Comparison of ENCODE assay signal across 28 cellular contexts in the genomic region with DNA sequence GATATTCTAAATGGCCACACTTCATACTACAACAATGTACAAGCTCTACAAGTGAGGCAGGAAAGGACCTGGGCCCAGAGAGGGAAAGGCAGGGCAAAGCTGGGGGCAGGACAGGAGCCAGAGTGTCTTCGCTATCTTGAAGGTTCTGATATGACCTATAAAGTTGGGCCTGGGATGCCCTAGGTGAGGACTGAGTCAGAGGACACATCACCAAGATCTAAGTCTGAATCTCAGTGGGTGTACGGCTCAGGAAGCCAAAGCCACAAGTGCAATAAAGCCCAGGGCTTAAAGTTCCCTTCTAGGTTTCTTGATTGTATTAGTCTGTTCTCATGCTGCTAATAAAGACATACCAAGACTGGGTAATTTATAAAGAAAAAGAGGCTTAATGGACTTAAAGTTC.
"Had no signal": no experiment of that assay in that cellular context is flagged by ENCODE, and none has a peak within 500 bp of the region (broad histone marks: within the 10 kb centered on the region; RNA-seq: fewer than 3 reads in every experiment).

No MANE protein-coding gene starts in this region.

- H3K9me3 ChIP-seq: heart left ventricle, ovary, suprapubic skin, tibial artery had no signal

- H3K27me3 Mint-ChIP-seq: dendritic cell treated with granulocyte-macrophage colony-stimulating factor and Interleukin-4, amounts not matched to agents 40 ng/mL and 50 ng/mL, for 4 days; memory B cell; progenitor cell of endocrine pancreas; stimulated activated memory B cell treated with anti-CD40 and anti-IgM and Interleukin-4, amounts not matched to agents 10 μg/mL and 1 μg/mL and 100 μg/mL, for 72 hours had no signal

- H3K36me3 Mint-ChIP-seq: activated naive CD4-positive, alpha-beta T cell treated with anti-CD3 and anti-CD28 coated beads, Interleukin-2, amount 50 U/mL, for 24 hours; immature natural killer cell; memory B cell; naive thymus-derived CD4-positive, alpha-beta T cell; stimulated activated memory B cell treated with anti-CD40 and anti-IgM and Interleukin-4, amounts not matched to agents 10 μg/mL and 1 μg/mL and 100 μg/mL, for 72 hours; WTC11 had no signal

- H3K4me3 Mint-ChIP-seq: activated naive CD4-positive, alpha-beta T cell treated with anti-CD3 and anti-CD28 coated beads, Interleukin-2, amount 50 U/mL, for 24 hours; central memory CD8-positive, alpha-beta T cell; dendritic cell treated with granulocyte-macrophage colony-stimulating factor and Interleukin-4, amounts not matched to agents 40 ng/mL and 50 ng/mL, for 4 days; endodermal cell; immature natural killer cell; memory B cell; naive thymus-derived CD4-positive, alpha-beta T cell; stimulated activated memory B cell treated with anti-CD40 and anti-IgM and Interleukin-4, amounts not matched to agents 10 μg/mL and 1 μg/mL and 100 μg/mL, for 72 hours; T-helper 17 cell; WTC11 had no signal

- H3K27me3 ChIP-seq: heart left ventricle, ovary, suprapubic skin, tibial artery had no signal

- H3K4me3 ChIP-seq: heart left ventricle, ovary, skin epidermis, suprapubic skin, tibial artery had no signal

- H3K36me3 ChIP-seq: heart left ventricle, ovary, suprapubic skin, tibial artery had no signal

- H3K27ac Mint-ChIP-seq: activated naive CD4-positive, alpha-beta T cell treated with anti-CD3 and anti-CD28 coated beads, Interleukin-2, amount 50 U/mL, for 24 hours; dendritic cell treated with granulocyte-macrophage colony-stimulating factor and Interleukin-4, amounts not matched to agents 40 ng/mL and 50 ng/mL, for 4 days; endodermal cell; immature natural killer cell; memory B cell; naive thymus-derived CD4-positive, alpha-beta T cell; progenitor cell of endocrine pancreas; stimulated activated memory B cell treated with anti-CD40 and anti-IgM and Interleukin-4, amounts not matched to agents 10 μg/mL and 1 μg/mL and 100 μg/mL, for 72 hours; T-helper 17 cell; WTC11 had no signal

- DNase-seq: activated CD4-positive, alpha-beta T cell treated with anti-CD3 and anti-CD28 coated beads for 1 hour; activated CD4-positive, alpha-beta T cell treated with anti-CD3 and anti-CD28 coated beads, Interleukin-2, amount 50 U/mL, for 1 hour; activated CD8-positive, alpha-beta memory T cell treated with anti-CD3 and anti-CD28 coated beads for 24 hours; anterior cingulate cortex; endodermal cell; foreskin fibroblast; heart left ventricle; hypothalamus; immature natural killer cell; midbrain; naive thymus-derived CD4-positive, alpha-beta T cell; ovary; stimulated activated CD4-positive, alpha-beta T cell treated with anti-CD3 and anti-CD28 coated beads, Interleukin-12 subunit alpha, Interleukin-12 subunit beta, amount 100 ng/mL, for 4 hours; stimulated activated CD4-positive, alpha-beta T cell treated with anti-CD3 and anti-CD28 coated beads, Interleukin-4, amount 100 ng/mL, for 24 hours; T-helper 17 cell; T1000; tibial artery had no signal

- H3K4me1 Mint-ChIP-seq: activated naive CD4-positive, alpha-beta T cell treated with anti-CD3 and anti-CD28 coated beads, Interleukin-2, amount 50 U/mL, for 24 hours; central memory CD8-positive, alpha-beta T cell; endodermal cell; immature natural killer cell; stimulated activated memory B cell treated with anti-CD40 and anti-IgM and Interleukin-4, amounts not matched to agents 10 μg/mL and 1 μg/mL and 100 μg/mL, for 72 hours had no signal

- H3K27ac ChIP-seq: heart left ventricle, ovary, skin epidermis, suprapubic skin, tibial artery had no signal

- ATAC-seq: esophagus mucosa; heart left ventricle; naive thymus-derived CD4-positive, alpha-beta T cell; sciatic nerve; stimulated activated memory B cell treated with anti-CD40 and anti-IgM and Interleukin-4, amounts not matched to agents 10 μg/mL and 1 μg/mL and 100 μg/mL, for 72 hours; T-helper 17 cell; WTC11 had no signal

- H3K9me3 Mint-ChIP-seq: activated naive CD4-positive, alpha-beta T cell treated with anti-CD3 and anti-CD28 coated beads, Interleukin-2, amount 50 U/mL, for 24 hours; central memory CD8-positive, alpha-beta T cell; dendritic cell treated with granulocyte-macrophage colony-stimulating factor and Interleukin-4, amounts not matched to agents 40 ng/mL and 50 ng/mL, for 4 days; endodermal cell; immature natural killer cell; memory B cell; stimulated activated memory B cell treated with anti-CD40 and anti-IgM and Interleukin-4, amounts not matched to agents 10 μg/mL and 1 μg/mL and 100 μg/mL, for 72 hours had no signal

- H3K4me1 ChIP-seq: heart left ventricle, suprapubic skin, tibial artery had no signal
